Comparison of ENCODE assay signal across 20 cellular contexts in genomic region chr12:28040251-28040650, GRCh38.
DNase-seq lines count a peak whose midpoint lies in the region; ATAC-seq, FAIRE-seq and TF ChIP-seq lines count a peak whose summit lies in the region.
"Had no signal": no experiment of that assay in that cellular context is flagged by ENCODE, and none has a peak within 500 bp of the region (broad histone marks: within the 10 kb centered on the region; RNA-seq: fewer than 3 reads in every experiment).

No MANE protein-coding gene starts in this region.

- H3K9me2 ChIP-seq in PC-3 (replicated peaks; ENCODE audit: low read length): 0 out of 2 replicates have a peak, but pooled peaks cover 5% of the 10 kb centered on the region
- H3K9me2 ChIP-seq: SK-N-SH had no signal

- H4K20me1 ChIP-seq in PC-3 (ENCODE audit: low read length): no peaks in the 10 kb centered on the region

- CTCF ChIA-PET in PC-3 (lab: Charles Lee): no interaction called here
- CTCF ChIA-PET in RWPE1 (lab: Yijun Ruan, JAX): interaction anchor here (0.7 kb wide), 1 partner anchor 99 kb away, joined by 3 read pairs; no protein-coding TSS in a partner anchor

- no peak for FAIRE-seq in D721Med (lab: Jason Lieb, UNC)
- FAIRE-seq: A549, G401.6, GM19239, H54 had no signal

- peaks cover 7% of the 10 kb centered on the region for H3K4me1 ChIP-seq in PC-3 (ENCODE audit: insufficient read depth, low read length)

- no peaks in the 10 kb centered on the region for H3F3A ChIP-seq in PC-3 (ENCODE audit: low read length, unreplicated experiment)

- H3K9me3 ChIP-seq in PC-3 (ENCODE audit: low read length): no peaks in the 10 kb centered on the region
- H3K9me3 ChIP-seq: A549, SK-N-SH had no signal

- H3K9ac ChIP-seq in PC-3 (ENCODE audit: low read length): no peak overlapping the region
- H3K9ac ChIP-seq: SK-N-SH had no signal

- H3K36me3 ChIP-seq in PC-3 (ENCODE audit: low read depth, low read length): no peaks in the 10 kb centered on the region

- H3K79me2 ChIP-seq in PC-3 (ENCODE audit: low read length): no peaks in the 10 kb centered on the region

- H3K27ac ChIP-seq in PC-3 (ENCODE audit: low read length) (no peak overlapping the region), RWPE1 (no peak overlapping the region)
- H3K27ac ChIP-seq: A549 had no signal

- H3K4me2 ChIP-seq in PC-3 (ENCODE audit: low read length): no peak overlapping the region
- H3K4me2 ChIP-seq: A549, SK-N-SH had no signal

- H3K4me3 ChIP-seq in PC-3 (ENCODE audit: low read length): no peak overlapping the region
- H3K4me3 ChIP-seq: A549 had no signal

- BruUV-seq in PC-3 (replicated peaks; lab: Mats Ljungman, UMichigan): no TSS peak

- TF ChIP-seq CTCF in D721Med (IDR thresholded peaks at IDR 0.05; ENCODE audit: insufficient read depth, missing control alignments): no peak
- TF ChIP-seq CTCF in PC-3 (conservative IDR thresholded peaks at IDR 0.05; ENCODE audit: low read depth, low read length): no peak
- TF ChIP-seq CTCF in RWPE1 (conservative IDR thresholded peaks at IDR 0.05; ENCODE audit: low read depth): no peak

- H3K27me3 ChIP-seq in PC-3 (ENCODE audit: low read length): no peaks in the 10 kb centered on the region

- DNase-seq in D721Med (ENCODE audit: insufficient read length, low spot score) (peak; percentile 15), NCI-H2171 (lab: John Stamatoyannopoulos, UW) (peak; percentile 99), PC-3 (no peak), superior temporal gyrus (ENCODE audit: extremely low spot score) (peak; percentile 16), NCI-H774 (lab: John Stamatoyannopoulos, UW) (no peak), RWPE1 (ENCODE audit: low spot score) (no peak)
- DNase-seq: CD4-positive, CD25-positive, alpha-beta regulatory T cell; MM.1S; NCI-H1048; NCI-H1417 treated with DMSO at 0.1 percent for 48 hours; NCI-H2029; NCI-H345; NCI-H526 treated with DMSO at 0.1 percent for 48 hours; SIG-M5; SK-N-SH had no signal

- ATAC-seq in PC-3: no peak
- no peak for ATAC-seq in HG02870 (IDR thresholded peaks at IDR 0.05; ENCODE audit: unreplicated experiment)
- ATAC-seq: A549 had no signal

- POLR2A ChIA-PET in PC-3 (lab: Charles Lee; ENCODE audit: unreplicated experiment) (no interaction called here), RWPE1 (lab: Yijun Ruan, JAX; ENCODE audit: low non-redundant PET) (no interaction called here)

- H2AFZ ChIP-seq in PC-3 (ENCODE audit: low read length): 0 out of 2 replicates have a peak overlapping the region, but pooled peaks have one; percentile 1

- intact Hi-C loops in PC-3 (cut with micrococcal nuclease): no loop called here

Comparison
In these comparisons a context has a peak if more than half of its experiments do, and no peak if none do; other contexts are left out.
1. DNase-seq: peak in D721Med (single experiment), NCI-H2171 (single experiment) and superior temporal gyrus (single experiment); none in PC-3 (single experiment), NCI-H774 (single experiment) and RWPE1 (single experiment).